1 cellular context compared by ENCODE assay signal in genomic region chr1:109895720-109896504, GRCh38.
TF ChIP-seq lines count a peak whose summit lies in the region.

No MANE protein-coding gene starts in this region.

TF ChIP-seq in HepG2, 621 proteins besides CTCF, POLR2A, EP300 and RAD21 (continued from another document and continues in another):
- TF ChIP-seq MAZ (IDR thresholded peaks at IDR 0.05; ENCODE audit: borderline replicate concordance, low read depth, low read length) (peak; percentile 38; the same call in 1 of the 2 replicates), MAZ (CRISPR knock-in tag; IDR thresholded peaks at IDR 0.05; ENCODE audit: low read depth) (peak; percentile 67), TAF1 (CRISPR knock-in tag; IDR thresholded peaks at IDR 0.05) (peak; percentile 34; the same call in 1 of the 2 replicates), ZNF788 (CRISPR knock-in tag; IDR thresholded peaks at IDR 0.05; ENCODE audit: borderline replicate concordance) (peak; percentile 56; the same call in 1 of the 2 replicates), ZFP82 (CRISPR knock-in tag; IDR thresholded peaks at IDR 0.05; ENCODE audit: borderline replicate concordance) (no peak), SP4 (CRISPR knock-in tag; IDR thresholded peaks at IDR 0.05) (peak; percentile 24; the same call in 1 of the 2 replicates), SMAD3 (CRISPR knock-in tag; IDR thresholded peaks at IDR 0.05) (peak; percentile 47; the same call in 1 of the 2 replicates), TRIM24 (CRISPR knock-in tag; IDR thresholded peaks at IDR 0.05) (peak; percentile 88; the same call in 1 of the 2 replicates), ELF3 (CRISPR knock-in tag; IDR thresholded peaks at IDR 0.05) (peak; percentile 99), IRF2 (CRISPR knock-in tag; IDR thresholded peaks at IDR 0.05) (peak; percentile 86), SKI (IDR thresholded peaks at IDR 0.05; ENCODE audit: partially characterized antibody) (peak; percentile 44), ESRRA (CRISPR knock-in tag; IDR thresholded peaks at IDR 0.05; ENCODE audit: low read depth) (0 out of 2 replicates have a peak, but pooled peaks have one; percentile 63), AHDC1 (CRISPR knock-in tag; IDR thresholded peaks at IDR 0.05; ENCODE audit: borderline replicate concordance) (peak; percentile 93), BATF2 (CRISPR knock-in tag; IDR thresholded peaks at IDR 0.05) (no peak), PRDM10 (CRISPR knock-in tag; IDR thresholded peaks at IDR 0.05; ENCODE audit: low read depth) (peak; percentile 60; the same call in 1 of the 2 replicates), ZNF609 (CRISPR knock-in tag; IDR thresholded peaks at IDR 0.05; ENCODE audit: borderline replicate concordance) (peak; percentile 85), HINFP (CRISPR knock-in tag; IDR thresholded peaks at IDR 0.05; ENCODE audit: low read depth) (no peak), NR2F1 (CRISPR knock-in tag; IDR thresholded peaks at IDR 0.05) (peak; percentile 71 to 92), ZMYM3 (CRISPR knock-in tag; IDR thresholded peaks at IDR 0.05) (peak; percentile 75), PTBP1 (IDR thresholded peaks at IDR 0.05; ENCODE audit: low read depth, low read length, poor library complexity, severe bottlenecking) (peak; percentile 68), FOXM1 (CRISPR knock-in tag; IDR thresholded peaks at IDR 0.05) (no peak), IKZF5 (CRISPR knock-in tag; IDR thresholded peaks at IDR 0.05) (peak; percentile 96), ARID5B (CRISPR knock-in tag; IDR thresholded peaks at IDR 0.05) (peak; percentile 92), MED1 (CRISPR knock-in tag; IDR thresholded peaks at IDR 0.05) (peak; percentile 99), FOSL2 (CRISPR knock-in tag; IDR thresholded peaks at IDR 0.05) (peak; percentile 100), ZNF335 (CRISPR knock-in tag; IDR thresholded peaks at IDR 0.05) (peak; percentile 34; the same call in 1 of the 2 replicates), HOXA5 (CRISPR knock-in tag; IDR thresholded peaks at IDR 0.05) (0 out of 2 replicates have a peak, but pooled peaks have one; percentile 32), MYC (CRISPR knock-in tag; IDR thresholded peaks at IDR 0.05; ENCODE audit: borderline replicate concordance) (peak; percentile 83; the same call in 1 of the 2 replicates), PRPF4 (IDR thresholded peaks at IDR 0.05; ENCODE audit: low read depth, low read length, poor library complexity, severe bottlenecking) (no peak), STAG1 (CRISPR knock-in tag; IDR thresholded peaks at IDR 0.05) (peak; percentile 36; the same call in 1 of the 2 replicates)
